10 cellular contexts compared by ENCODE assay signal in genomic region chr11:73312806-73313403, GRCh38. TPM values are rescaled to one million over a fixed set of nuclear protein-coding genes. Genes with fewer than 3 reads are reported as not detected.
DNase-seq lines count a peak whose midpoint lies in the region; ATAC-seq and TF ChIP-seq lines count a peak whose summit lies in the region.
"Had no signal": no experiment of that assay in that cellular context is flagged by ENCODE, and none has a peak within 500 bp of the region (broad histone marks: within the 10 kb centered on the region; RNA-seq: fewer than 3 reads in every experiment).

No MANE protein-coding gene starts in this region.

- peaks cover 78% of the 10 kb centered on the region for H3K4me1 Mint-ChIP-seq in brain
- H3K4me1 Mint-ChIP-seq in stimulated activated effector memory CD8-positive, alpha-beta T cell treated with anti-CD3 and anti-CD28 coated beads, Interleukin-12 subunit alpha, Interleukin-12 subunit beta, amount 100 ng/mL, for 72 hours, result peaks cover 18% of the 10 kb centered on the region

- H3K9me3 Mint-ChIP-seq in brain, result peaks cover 0 to 10% (median 0%) of the 10 kb centered on the region in 5 experiments
- H3K9me3 Mint-ChIP-seq in stimulated activated effector memory CD8-positive, alpha-beta T cell treated with anti-CD3 and anti-CD28 coated beads, Interleukin-12 subunit alpha, Interleukin-12 subunit beta, amount 100 ng/mL, for 72 hours, result no peaks in the 10 kb centered on the region
- H3K9me3 Mint-ChIP-seq: activated CD4-positive, alpha-beta memory T cell treated with anti-CD3 and anti-CD28 coated beads for 36 hours; effector memory CD8-positive, alpha-beta T cell had no signal

- peak overlapping the region; percentile 93 to 99 (median 96) for H3K27ac Mint-ChIP-seq in brain
- H3K27ac Mint-ChIP-seq in stimulated activated effector memory CD8-positive, alpha-beta T cell treated with anti-CD3 and anti-CD28 coated beads, Interleukin-12 subunit alpha, Interleukin-12 subunit beta, amount 100 ng/mL, for 72 hours, result peak overlapping the region; percentile 82
- H3K27ac Mint-ChIP-seq: activated CD4-positive, alpha-beta memory T cell treated with anti-CD3 and anti-CD28 coated beads for 36 hours had no signal

- peak overlapping the region; percentile 72 to 91 (median 80) for H3K4me3 Mint-ChIP-seq in brain
- H3K4me3 Mint-ChIP-seq in stimulated activated effector memory CD8-positive, alpha-beta T cell treated with anti-CD3 and anti-CD28 coated beads, Interleukin-12 subunit alpha, Interleukin-12 subunit beta, amount 100 ng/mL, for 72 hours, result no peak overlapping the region
- H3K4me3 Mint-ChIP-seq: activated CD4-positive, alpha-beta memory T cell treated with anti-CD3 and anti-CD28 coated beads for 36 hours; effector memory CD8-positive, alpha-beta T cell had no signal

- TF ChIP-seq CTCF in GM12865 (IDR thresholded peaks at IDR 0.05; ENCODE audit: insufficient read depth, low read depth, low read length, missing control alignments), result no peak
- no peak for TF ChIP-seq CTCF in brain (conservative IDR thresholded peaks at IDR 0.05)

- peaks cover 6% of the 10 kb centered on the region for H3K27me3 ChIP-seq in layer of hippocampus (ENCODE audit: control insufficient read depth, insufficient read depth, low read length)

- H3K4me3 ChIP-seq in GM12865 (ENCODE audit: low read depth, low read length), result peak overlapping the region; percentile 5

- no peak for DNase-seq in GM12865 (ENCODE audit: low read depth)
- DNase-seq in stimulated activated effector memory CD8-positive, alpha-beta T cell treated with anti-CD3 and anti-CD28 coated beads, Interleukin-12 subunit alpha, Interleukin-12 subunit beta, amount 100 ng/mL, for 72 hours (ENCODE audit: low spot score in 2 of 2), result no peak
- no peak for DNase-seq in OCI-M2 (lab: John Stamatoyannopoulos, UW; ENCODE audit: unreplicated experiment)
- DNase-seq in stimulated activated naive CD8-positive, alpha-beta T cell treated with anti-CD3 and anti-CD28 coated beads, Interleukin-15, Interleukin-2, amounts not matched to agents 100 U/mL and 50 U/mL, for 24 hours, result no peak
- DNase-seq: activated CD4-positive, alpha-beta memory T cell treated with anti-CD3 and anti-CD28 coated beads for 36 hours; effector memory CD8-positive, alpha-beta T cell had no signal

- no peak for ATAC-seq in stimulated activated effector memory CD8-positive, alpha-beta T cell treated with anti-CD3 and anti-CD28 coated beads, Interleukin-12 subunit alpha, Interleukin-12 subunit beta, amount 100 ng/mL, for 72 hours
- ATAC-seq in HG02870 (IDR thresholded peaks at IDR 0.05; ENCODE audit: unreplicated experiment) (no peak), GM18511 (IDR thresholded peaks at IDR 0.05; ENCODE audit: unreplicated experiment) (no peak)
- no peak for ATAC-seq in stimulated activated naive CD8-positive, alpha-beta T cell treated with anti-CD3 and anti-CD28 coated beads, Interleukin-15, Interleukin-2, amounts not matched to agents 100 U/mL and 50 U/mL, for 24 hours
- ATAC-seq: effector memory CD8-positive, alpha-beta T cell had no signal

- H3K36me3 Mint-ChIP-seq in brain, result peaks cover 10% of the 10 kb centered on the region
- no peaks in the 10 kb centered on the region for H3K36me3 Mint-ChIP-seq in stimulated activated effector memory CD8-positive, alpha-beta T cell treated with anti-CD3 and anti-CD28 coated beads, Interleukin-12 subunit alpha, Interleukin-12 subunit beta, amount 100 ng/mL, for 72 hours
- H3K36me3 Mint-ChIP-seq: activated CD4-positive, alpha-beta memory T cell treated with anti-CD3 and anti-CD28 coated beads for 36 hours had no signal

- peak overlapping the region; percentile 89 for H3K27ac ChIP-seq in layer of hippocampus (ENCODE audit: low read depth, low read length)

- no peaks in the 10 kb centered on the region for H3K27me3 Mint-ChIP-seq in brain
- H3K27me3 Mint-ChIP-seq: activated CD4-positive, alpha-beta memory T cell treated with anti-CD3 and anti-CD28 coated beads for 36 hours had no signal

RNA-seq across cellular contexts. Expression of gene ARHGEF17, which starts 4.8 kb away (rescaled TPM):
- polyA plus RNA-seq in brain (ENCODE audit: insufficient read depth, low read depth, low replicate concordance), result 21.9 TPM

RNA-seq across cellular contexts. Expression of gene P2RY6, which starts 40.8 kb away (rescaled TPM):
- polyA plus RNA-seq in brain (ENCODE audit: insufficient read depth, low read depth, low replicate concordance), result 0.49 TPM
